In genomic region chr1:172547071-172547470, GRCh38 we compare ENCODE assay signal across 30 cellular contexts. TPM values are rescaled to one million over a fixed set of nuclear protein-coding genes. Genes with fewer than 3 reads are reported as not detected.
DNase-seq lines count a peak whose midpoint lies in the region; ATAC-seq, FAIRE-seq and TF ChIP-seq lines count a peak whose summit lies in the region.
"Had no signal": no experiment of that assay in that cellular context is flagged by ENCODE, and none has a peak within 500 bp of the region (broad histone marks: within the 10 kb centered on the region; RNA-seq: fewer than 3 reads in every experiment).

No MANE protein-coding gene starts in this region.

- dilution Hi-C loops in endothelial cell of umbilical vein (cut with MboI; ENCODE audit: extremely low pct_ligation_motif_present, low sequenced_read_pairs), result no loop called here

- H4K20me1 ChIP-seq in endothelial cell of umbilical vein (replicated peaks; ENCODE audit: control insufficient read depth, extremely low read depth, insufficient read depth, low read length), result peaks cover 3% of the 10 kb centered on the region

- H2AFZ ChIP-seq in endothelial cell of umbilical vein (ENCODE audit: low read depth, low read length), result no peak overlapping the region
- H2AFZ ChIP-seq: GM23248 had no signal

- no peak overlapping the region for H3K4me2 ChIP-seq in endothelial cell of umbilical vein (ENCODE audit: insufficient read depth, low read length)

- no peak overlapping the region for H3K9ac ChIP-seq in endothelial cell of umbilical vein (replicated peaks; ENCODE audit: extremely low read depth, insufficient read depth, low read length)
- H3K9ac ChIP-seq: GM23248 had no signal

- no peak overlapping the region for H3K27ac ChIP-seq in endothelial cell of umbilical vein (ENCODE audit: insufficient read depth, low read depth, low read length)
- H3K27ac ChIP-seq: adrenal gland, brain microvascular endothelial cell, GM23248, stomach, thyroid gland, VCaP had no signal

- H3K27me3 ChIP-seq in endothelial cell of umbilical vein (ENCODE audit: control insufficient read depth in 2 of 2, insufficient read depth in 2 of 2, low read length in 2 of 2), result no peaks in the 10 kb centered on the region
- H3K27me3 ChIP-seq: adrenal gland, brain microvascular endothelial cell, stomach, thyroid gland had no signal

- no peaks in the 10 kb centered on the region for H3K9me1 ChIP-seq in endothelial cell of umbilical vein (replicated peaks; ENCODE audit: control insufficient read depth, extremely low read depth, insufficient read depth, low read length)

- CTCF ChIA-PET in endothelial cell of umbilical vein (lab: Charles Lee), result interaction anchor here (1.3 kb wide), 1 partner anchor 103 kb away, joined by 5 read pairs; no protein-coding TSS in a partner anchor

- ATAC-seq in activated naive CD4-positive, alpha-beta T cell treated with anti-CD3 and anti-CD28 coated beads, Interleukin-2, amount 50 U/mL, for 72 hours, result no peak
- ATAC-seq: activated T-cell treated with anti-CD3 and anti-CD28 coated beads, Interleukin-2, amount 50 U/mL, for 72 hours; effector memory CD8-positive, alpha-beta T cell; left ventricle myocardium superior; mucosa of descending colon had no signal

- no peak overlapping the region for H3K4me3 ChIP-seq in endothelial cell of umbilical vein (replicated peaks in 1 of 3; ENCODE audit: insufficient read depth in 1 of 3, low read depth in 1 of 3, low read length in 3 of 3)
- H3K4me3 ChIP-seq: adrenal gland, GM23248, mucosa of descending colon, stomach, thyroid gland had no signal

- H3K4me3 Mint-ChIP-seq in mesothelial cell of epicardium, result no peak overlapping the region
- H3K4me3 Mint-ChIP-seq: activated T-cell treated with anti-CD3 and anti-CD28 coated beads, Interleukin-2, amount 50 U/mL, for 72 hours; effector memory CD8-positive, alpha-beta T cell; nephron had no signal

- TF ChIP-seq POLR2A in endothelial cell of umbilical vein (IDR thresholded peaks at IDR 0.05; ENCODE audit: low read depth, low read length), result no peak

- POLR2A ChIA-PET in endothelial cell of umbilical vein (lab: Charles Lee), result no interaction called here

- peak overlapping the region; percentile 4 for H3K27ac Mint-ChIP-seq in mesothelial cell of epicardium
- H3K27ac Mint-ChIP-seq in activated naive CD4-positive, alpha-beta T cell treated with anti-CD3 and anti-CD28 coated beads, Interleukin-2, amount 50 U/mL, for 72 hours, result no peak overlapping the region
- H3K27ac Mint-ChIP-seq: activated T-cell treated with anti-CD3 and anti-CD28 coated beads, Interleukin-2, amount 50 U/mL, for 72 hours; effector memory CD8-positive, alpha-beta T cell; IgD-negative memory B cell; nephron had no signal

- no peaks in the 10 kb centered on the region for H3K27me3 Mint-ChIP-seq in mesothelial cell of epicardium (ENCODE audit: low read depth)
- H3K27me3 Mint-ChIP-seq: effector memory CD8-positive, alpha-beta T cell; IgD-negative memory B cell had no signal

- H3K9me3 Mint-ChIP-seq in mesothelial cell of epicardium, result no peaks in the 10 kb centered on the region
- no peaks in the 10 kb centered on the region for H3K9me3 Mint-ChIP-seq in activated naive CD4-positive, alpha-beta T cell treated with anti-CD3 and anti-CD28 coated beads, Interleukin-2, amount 50 U/mL, for 72 hours
- H3K9me3 Mint-ChIP-seq: activated T-cell treated with anti-CD3 and anti-CD28 coated beads, Interleukin-2, amount 50 U/mL, for 72 hours; effector memory CD8-positive, alpha-beta T cell; IgD-negative memory B cell; nephron had no signal

- H3K4me1 Mint-ChIP-seq in mesothelial cell of epicardium, result peaks cover 56% of the 10 kb centered on the region

- no peaks in the 10 kb centered on the region for H3K9me3 ChIP-seq in endothelial cell of umbilical vein (replicated peaks; ENCODE audit: control insufficient read depth, insufficient read depth, low read length)
- H3K9me3 ChIP-seq: adrenal gland, mucosa of descending colon, stomach, thyroid gland had no signal

- no peaks in the 10 kb centered on the region for H3K36me3 ChIP-seq in endothelial cell of umbilical vein (ENCODE audit: control insufficient read depth in 2 of 2, extremely low read depth in 1 of 2, insufficient read depth in 2 of 2, low read length in 2 of 2)
- H3K36me3 ChIP-seq: adrenal gland, brain microvascular endothelial cell, stomach, thyroid gland had no signal

- FAIRE-seq in endothelial cell of umbilical vein (lab: Jason Lieb, UNC), result no peak
- FAIRE-seq: islet of Langerhans, small intestine had no signal

- peaks cover 22% of the 10 kb centered on the region for H3K4me1 ChIP-seq in endothelial cell of umbilical vein (ENCODE audit: control insufficient read depth, extremely low read depth, insufficient read depth, low read length)

- TF ChIP-seq CTCF in endothelial cell of umbilical vein (IDR thresholded peaks at IDR 0.05; ENCODE audit: extremely low read depth in 1 of 2, insufficient read depth in 1 of 2, low read depth in 1 of 2, low read length in 2 of 2) (no peak), mesothelial cell of epicardium (IDR thresholded peaks at IDR 0.05; ENCODE audit: unreplicated experiment) (no peak)

- peak; percentile 41 for DNase-seq in EL
- DNase-seq in NCI-H69 (lab: John Stamatoyannopoulos, UW), result peak; percentile 18
- peak; percentile 32 for DNase-seq in endothelial cell of umbilical vein (ENCODE audit: low read depth, low spot score)
- DNase-seq in mesothelial cell of epicardium (ENCODE audit: low spot score in 2 of 2, unreplicated experiment in 2 of 2), result no peak
- no peak for DNase-seq in stimulated activated CD4-positive, alpha-beta T cell treated with anti-CD3 and anti-CD28 coated beads, Interleukin-12 subunit alpha, Interleukin-12 subunit beta, amount 100 ng/mL, for 4 hours
- no peak for DNase-seq in activated naive CD4-positive, alpha-beta T cell treated with anti-CD3 and anti-CD28 coated beads, Interleukin-2, amount 50 U/mL, for 72 hours (ENCODE audit: low spot score in 2 of 2)
- no peak for DNase-seq in occipital lobe (lab: John Stamatoyannopoulos, UW)
- DNase-seq: activated CD4-positive, alpha-beta T cell treated with anti-CD3 and anti-CD28 coated beads for 48 hours; activated naive CD4-positive, alpha-beta T cell treated with Interleukin-2 at 50 U/mL for 16 hours; activated T-cell treated with anti-CD3 and anti-CD28 coated beads, Interleukin-2, amount 50 U/mL, for 72 hours; adrenal gland; brain microvascular endothelial cell; DND-41; effector memory CD8-positive, alpha-beta T cell; GM23248; left ventricle myocardium superior; mucosa of descending colon; NCI-H1105 treated with DMSO at 0.1 percent for 48 hours; NCI-H1930; NCI-H226; small intestine; stimulated activated CD4-positive, alpha-beta T cell treated with anti-CD3 and anti-CD28 coated beads, Interleukin-1b, Interleukin-23, amount 100 ng/mL, for 48 hours; stomach; SW 1271; T-helper 9 cell; thyroid gland had no signal

- intact Hi-C loops in endothelial cell of umbilical vein (cut with micrococcal nuclease), result loop anchor here (5.0 kb wide), 1 partner anchor 35 kb away; no protein-coding TSS in a partner anchor

- H3K36me3 Mint-ChIP-seq in mesothelial cell of epicardium, result no peaks in the 10 kb centered on the region
- H3K36me3 Mint-ChIP-seq in activated naive CD4-positive, alpha-beta T cell treated with anti-CD3 and anti-CD28 coated beads, Interleukin-2, amount 50 U/mL, for 72 hours, result no peaks in the 10 kb centered on the region

- BruUV-seq in endothelial cell of umbilical vein (replicated peaks; lab: Mats Ljungman, UMichigan), result no TSS peak

- peaks cover 90% of the 10 kb centered on the region for H3K79me2 ChIP-seq in endothelial cell of umbilical vein (ENCODE audit: control insufficient read depth, insufficient read depth, low read length)

TF ChIP-seq in endothelial cell of umbilical vein, 7 proteins besides CTCF, POLR2A, EP300 and RAD21:
- TF ChIP-seq FOS (IDR thresholded peaks at IDR 0.05; ENCODE audit: borderline replicate concordance, insufficient read depth, low read length), result no peak
- TF ChIP-seq MAX (IDR thresholded peaks at IDR 0.05; ENCODE audit: insufficient read depth, insufficient read length), result no peak
- no peak for TF ChIP-seq JUN (IDR thresholded peaks at IDR 0.05; ENCODE audit: borderline replicate concordance, insufficient read depth, insufficient read length, low read depth)
- no peak for TF ChIP-seq GATA2 (IDR thresholded peaks at IDR 0.05; ENCODE audit: insufficient read depth, insufficient read length, low read depth, low read length)
- no peak for TF ChIP-seq EZH2 (IDR thresholded peaks at IDR 0.05; ENCODE audit: borderline replicate concordance, low read depth, low read length, severe bottlenecking)
- no peak for TF ChIP-seq MYC (IDR thresholded peaks at IDR 0.05; ENCODE audit: low read depth, low read length)
- TF ChIP-seq POLR2AphosphoS5 (IDR thresholded peaks at IDR 0.05; ENCODE audit: insufficient read depth, low read depth, low read length), result no peak

RNA-seq across cellular contexts. Expression of gene SUCO, which starts 14.1 kb away (rescaled TPM):
- total RNA-seq in endothelial cell of umbilical vein (26.6 and 27.2 TPM in 2 replicates), mesothelial cell of epicardium (119 to 122 TPM (median 120 TPM) in 3 replicates), occipital lobe (108 TPM)
- polyA plus RNA-seq in endothelial cell of umbilical vein, result 4.0 and 5.1 TPM in 2 replicates
- 5.2 and 5.7 TPM in 2 replicates for polyA plus RNA-seq in endothelial cell of umbilical vein (2011; cell fraction: cytosol; rRNA removed)
- 14.9 and 21.3 TPM in 2 replicates for polyA plus RNA-seq in endothelial cell of umbilical vein (2011; cell fraction: nucleus; rRNA removed)
- 9.7 and 17.0 TPM in 2 replicates for polyA plus RNA-seq in endothelial cell of umbilical vein (2012)
- polyA minus RNA-seq in endothelial cell of umbilical vein, result 13.4 and 15.4 TPM in 2 replicates
- 9.9 TPM for polyA minus RNA-seq in endothelial cell of umbilical vein (2011; cell fraction: cytosol; rRNA and poly(A)+ RNA removed)
- 30.2 and 44.0 TPM in 2 replicates for polyA minus RNA-seq in endothelial cell of umbilical vein (2011; cell fraction: nucleus; rRNA and poly(A)+ RNA removed)
- 10 to 100 TPM; 24.3 to 39.7 TPM for total RNA-seq in activated naive CD4-positive, alpha-beta T cell treated with anti-CD3 and anti-CD28 coated beads, Interleukin-2, amount 50 U/mL, for 72 hours

Comparison
In these comparisons a context has a peak if more than half of its experiments do, and no peak if none do; other contexts are left out.
1. DNase-seq: peak in EL (single experiment), NCI-H69 (single experiment) and endothelial cell of umbilical vein (single experiment); none in mesothelial cell of epicardium (0 of 2), stimulated activated CD4-positive, alpha-beta T cell treated with anti-CD3 and anti-CD28 coated beads, Interleukin-12 subunit alpha, Interleukin-12 subunit beta, amount 100 ng/mL, for 4 hours (single experiment), activated naive CD4-positive, alpha-beta T cell treated with anti-CD3 and anti-CD28 coated beads, Interleukin-2, amount 50 U/mL, for 72 hours (0 of 2) and occipital lobe (single experiment).